9 cellular contexts compared by ENCODE assay signal in the genomic region with DNA sequence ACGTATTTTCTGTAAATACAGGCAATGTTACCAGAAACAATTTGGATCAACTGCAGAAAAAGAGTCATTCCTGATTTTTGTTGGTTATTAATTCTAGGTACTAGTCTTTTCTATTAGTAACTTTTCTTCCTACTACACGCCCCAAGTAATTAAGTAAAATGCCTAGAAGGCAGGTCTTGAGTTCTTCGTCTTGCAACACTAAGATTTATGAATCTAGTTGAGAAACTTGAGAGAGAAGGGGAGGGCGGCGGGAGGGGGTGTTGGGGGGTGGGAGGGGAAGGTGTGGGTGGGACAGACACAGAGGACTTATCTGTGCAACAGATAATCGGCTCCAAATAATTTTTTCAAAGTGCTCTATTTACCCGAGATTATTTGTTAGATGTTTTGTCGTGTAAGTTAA. TPM values are rescaled to one million over a fixed set of nuclear protein-coding genes. Genes with fewer than 3 reads are reported as not detected.
A peak's percentile ranks its signal among the peaks of the same experiment; 100 is the strongest.
DNase-seq lines count a peak whose midpoint lies in the region; ATAC-seq and TF ChIP-seq lines count a peak whose summit lies in the region.
"Had no signal": no experiment of that assay in that cellular context is flagged by ENCODE, and none has a peak within 500 bp of the region (broad histone marks: within the 10 kb centered on the region; RNA-seq: fewer than 3 reads in every experiment).

No MANE protein-coding gene starts in this region.

- DNase-seq in GM12864 (ENCODE audit: low read depth) (no peak), OCI-M1 (lab: John Stamatoyannopoulos, UW) (peak; percentile 25), endothelial cell (ENCODE audit: low spot score) (no peak), renal cortical epithelial cell (ENCODE audit: low read depth) (peak; percentile 53), NCI-H526 treated with DMSO at 0.1 percent for 48 hours (lab: John Stamatoyannopoulos, UW) (no peak), omental fat pad (ENCODE audit: low spot score) (no peak)
- DNase-seq: activated gamma-delta T cell had no signal

- H3K27ac Mint-ChIP-seq in endothelial cell (ENCODE audit: unreplicated experiment) = peak overlapping the region; percentile 91

- peaks cover 6% of the 10 kb centered on the region for H3K36me3 Mint-ChIP-seq in endothelial cell (ENCODE audit: low read depth, unreplicated experiment)

- ATAC-seq in HG02840 (IDR thresholded peaks at IDR 0.05; ENCODE audit: low FRiP score, unreplicated experiment) (no peak), omental fat pad (ENCODE audit: low FRiP score) (no peak), HG03196 (IDR thresholded peaks at IDR 0.05; ENCODE audit: unreplicated experiment) (no peak)

- peak overlapping the region; percentile 96 for H3K4me3 Mint-ChIP-seq in endothelial cell (ENCODE audit: unreplicated experiment)

- H3K4me1 Mint-ChIP-seq in endothelial cell (ENCODE audit: unreplicated experiment) = peaks cover 23% of the 10 kb centered on the region

- TF ChIP-seq CTCF in GM12864 (IDR thresholded peaks at IDR 0.05; ENCODE audit: low read depth, low read length, missing control alignments) = no peak
- TF ChIP-seq CTCF in endothelial cell (IDR thresholded peaks at IDR 0.05; ENCODE audit: unreplicated experiment) = no peak
- no peak for TF ChIP-seq CTCF in omental fat pad (IDR thresholded peaks at IDR 0.05)

- H3K27me3 Mint-ChIP-seq in endothelial cell (ENCODE audit: unreplicated experiment) = peaks cover 1% of the 10 kb centered on the region

- H3K4me3 ChIP-seq in GM12864 (ENCODE audit: low read depth, low read length) = peak overlapping the region; percentile 79

- no peaks in the 10 kb centered on the region for H3K9me3 Mint-ChIP-seq in endothelial cell (ENCODE audit: unreplicated experiment)

RNA-seq across cellular contexts. Expression of a gene that starts 3.0 kb away (rescaled TPM):
- total RNA-seq in endothelial cell (ENCODE audit: unreplicated experiment) (50.0 TPM), renal cortical epithelial cell (22.9 and 26.9 TPM in 2 replicates), omental fat pad (10 to 100 TPM; 18.0 to 24.3 (median 20.4) TPM)

Comparison
In these comparisons a context has a peak if more than half of its experiments do, and no peak if none do; other contexts are left out.
1. DNase-seq: peak in OCI-M1 (single experiment) and renal cortical epithelial cell (single experiment); none in GM12864 (single experiment), endothelial cell (single experiment), NCI-H526 treated with DMSO at 0.1 percent for 48 hours (single experiment) and omental fat pad (single experiment).